ENCODE assay signal across 1 cellular context in genomic region chr13:113320226-113320875, GRCh38.
TF ChIP-seq lines count a peak whose summit lies in the region.

No MANE protein-coding gene starts in this region.

TF ChIP-seq in GM23338, 12 proteins besides CTCF, POLR2A, EP300 and RAD21 (continued from another document):
- no peak for TF ChIP-seq EZH2phosphoT487 (IDR thresholded peaks at IDR 0.05; ENCODE audit: unreplicated experiment)
- TF ChIP-seq ZNF462 (CRISPR knock-in tag; IDR thresholded peaks at IDR 0.05): no peak
- TF ChIP-seq JUNB (IDR thresholded peaks at IDR 0.05; ENCODE audit: unreplicated experiment): no peak
